ENCODE assay signal across 11 cellular contexts in genomic region chr16:2507052-2507678, GRCh38. TPM values are rescaled to one million over a fixed set of nuclear protein-coding genes. Genes with fewer than 3 reads are reported as not detected.
DNase-seq lines count a peak whose midpoint lies in the region; ATAC-seq and TF ChIP-seq lines count a peak whose summit lies in the region.
"Had no signal": no experiment of that assay in that cellular context is flagged by ENCODE, and none has a peak within 500 bp of the region (broad histone marks: within the 10 kb centered on the region; RNA-seq: fewer than 3 reads in every experiment).

No MANE protein-coding gene starts in this region.

- TF ChIP-seq CTCF in IMR-90 (conservative IDR thresholded peaks at IDR 0.05; ENCODE audit: low read depth, low read length) (no peak), esophagus muscularis mucosa (IDR thresholded peaks at IDR 0.05) (no peak)

- no peak overlapping the region for H4K5ac ChIP-seq in IMR-90 (ENCODE audit: low read depth, low read length)

- H3K27ac ChIP-seq in IMR-90 (ENCODE audit: insufficient read depth, low read length) (no peak overlapping the region), esophagus muscularis mucosa (replicated peaks in 1 of 4) (peak overlapping the region; percentile 17 to 56 (median 48)), thymus (ENCODE audit: low read depth) (peak overlapping the region; percentile 73)
- H3K27ac ChIP-seq: 22Rv1 had no signal

- no peak for TF ChIP-seq RAD21 in IMR-90 (IDR thresholded peaks at IDR 0.05; ENCODE audit: low read length)

- H3K4ac ChIP-seq in IMR-90 (ENCODE audit: low read depth, low read length) = no peak overlapping the region

- no peak overlapping the region for H2BK15ac ChIP-seq in IMR-90 (ENCODE audit: low read depth, low read length)

- 87% methylated on average over 14 of the region's 14 CpGs; no CpG with 5 or more reads in 1 of the 2 experiments for WGBS in IMR-90 (ENCODE audit: extremely low coverage in 2 of 2, insufficient read length in 1 of 2), 2 experiments
- 79% methylated on average over 12 of the region's 14 CpGs for WGBS in esophagus muscularis mucosa
- 30% methylated on average over 14 of the region's 14 CpGs for WGBS in thymus

- no TSS peak for BruUV-seq in IMR-90 (replicated peaks; lab: Mats Ljungman, UMichigan)

- no peak for TF ChIP-seq POLR2A in IMR-90 (IDR thresholded peaks at IDR 0.05; ENCODE audit: low read depth, low read length)
- peak; percentile 19 for TF ChIP-seq POLR2A in esophagus muscularis mucosa (IDR thresholded peaks at IDR 0.05; ENCODE audit: low read depth)

- no peaks in the 10 kb centered on the region for H3K9me3 ChIP-seq in IMR-90 (ENCODE audit: control insufficient read depth, insufficient read depth, low read length)
- H3K9me3 ChIP-seq in esophagus muscularis mucosa = no peaks in the 10 kb centered on the region
- H3K9me3 ChIP-seq in thymus (ENCODE audit: control insufficient read depth) = no peaks in the 10 kb centered on the region

- no peaks in the 10 kb centered on the region for H3K36me3 ChIP-seq in IMR-90 (ENCODE audit: control insufficient read depth, insufficient read depth, low read length)
- peaks cover 0 to 3% (median 0%) of the 10 kb centered on the region in 4 donors for H3K36me3 ChIP-seq in esophagus muscularis mucosa
- H3K36me3 ChIP-seq in thymus (ENCODE audit: control insufficient read depth, insufficient read depth) = no peaks in the 10 kb centered on the region

- H3K56ac ChIP-seq in IMR-90 (ENCODE audit: extremely low read depth, insufficient read depth, low read length) = no peak overlapping the region

- CTCF ChIA-PET in IMR-90 (lab: Yijun Ruan, JAX) = interaction anchor here (0.6 kb wide), 1 partner anchor 44 kb away, joined by 5 read pairs; no protein-coding TSS in a partner anchor

- no peak overlapping the region for H4K8ac ChIP-seq in IMR-90 (ENCODE audit: low read depth in 2 of 2, low read length in 2 of 2)

- H3K4me1 ChIP-seq in IMR-90 (ENCODE audit: control insufficient read depth, insufficient read depth, low read length) (peaks cover 12% of the 10 kb centered on the region), esophagus muscularis mucosa (peaks cover 8 to 23% (median 22%) of the 10 kb centered on the region in 4 donors), thymus (ENCODE audit: control insufficient read depth, insufficient read depth, low read length) (peaks cover 3% of the 10 kb centered on the region)

- no peak for DNase-seq in activated CD4-positive, CD25-positive, alpha-beta regulatory T cell (lab: John Stamatoyannopoulos, UW)
- DNase-seq in IMR-90 = no peak
- DNase-seq in esophagus muscularis mucosa (ENCODE audit: extremely low spot score) = no peak
- DNase-seq in COLO668 (lab: John Stamatoyannopoulos, UW; ENCODE audit: unreplicated experiment) = no peak
- no peak for DNase-seq in activated CD4-positive, CD25-positive, alpha-beta regulatory T cell treated with anti-CD3 and anti-CD28 coated beads, Interleukin-2, amount 50 U/mL, for 72 hours
- DNase-seq in A172 (ENCODE audit: low spot score) = no peak

- H2BK120ac ChIP-seq in IMR-90 (ENCODE audit: low read depth, low read length) = no peak overlapping the region

- POLR2A ChIA-PET in IMR-90 (lab: Charles Lee; ENCODE audit: unreplicated experiment) = no interaction called here

- no peak overlapping the region for H2BK5ac ChIP-seq in IMR-90 (ENCODE audit: low read depth, low read length, poor library complexity, severe bottlenecking)

- dilution Hi-C loops in IMR-90 (cut with HindIII; ENCODE audit: low sequenced_read_pairs, unreplicated experiment) = no loop called here

- peaks cover 3% of the 10 kb centered on the region; the same call in 1 of the 2 replicates for H3K9me1 ChIP-seq in IMR-90 (ENCODE audit: insufficient read depth, low read length)

- no peak overlapping the region for H3K4me2 ChIP-seq in IMR-90 (ENCODE audit: low read depth, low read length)

- H3K4me3 ChIP-seq in IMR-90 (ENCODE audit: insufficient read depth, low read depth, low read length) (no peak overlapping the region), esophagus muscularis mucosa (no peak overlapping the region), thymus (ENCODE audit: low read length) (no peak overlapping the region)

- no peak overlapping the region for H3K23ac ChIP-seq in IMR-90 (ENCODE audit: low read depth, low read length)

- H4K91ac ChIP-seq in IMR-90 (ENCODE audit: insufficient read depth, low read depth, low read length) = no peak overlapping the region

- H2AFZ ChIP-seq in IMR-90 (replicated peaks; ENCODE audit: low read length, poor library complexity) = no peak overlapping the region

- peak; percentile 39 to 43 for ATAC-seq in activated CD4-positive, CD25-positive, alpha-beta regulatory T cell treated with anti-CD3 and anti-CD28 coated beads, Interleukin-2, amount 50 U/mL, for 24 hours
- no peak for ATAC-seq in IMR-90 (ENCODE audit: low read depth)

- H3K27me3 ChIP-seq in IMR-90 (ENCODE audit: control insufficient read depth, insufficient read depth, low read length) = no peaks in the 10 kb centered on the region
- H3K27me3 ChIP-seq in esophagus muscularis mucosa = no peaks in the 10 kb centered on the region
- no peaks in the 10 kb centered on the region for H3K27me3 ChIP-seq in thymus (ENCODE audit: control insufficient read depth, insufficient read depth)

- H3K9ac ChIP-seq in IMR-90 (ENCODE audit: low read depth, low read length) = no peak overlapping the region

- no peak for TF ChIP-seq EP300 in esophagus muscularis mucosa (IDR thresholded peaks at IDR 0.05)

- no peak overlapping the region for H3K18ac ChIP-seq in IMR-90 (ENCODE audit: low read depth, low read length)

- H2AK9ac ChIP-seq in IMR-90 (replicated peaks; ENCODE audit: low read depth, low read length, poor library complexity) = peak overlapping the region; percentile 10

- no peak overlapping the region for H2AK5ac ChIP-seq in IMR-90 (ENCODE audit: low read depth, low read length)

- 0 out of 2 replicates have a peak, but pooled peaks cover 2% of the 10 kb centered on the region for H4K20me1 ChIP-seq in IMR-90 (ENCODE audit: insufficient read depth, low read length)

- in situ Hi-C loops in IMR-90 (cut with MboI; ENCODE audit: low sequenced_read_pairs) = loop anchor here (10.0 kb wide), 1 partner anchor 252 kb away; the partner anchor contains the start of gene ECI1

- H3K14ac ChIP-seq in IMR-90 (replicated peaks; ENCODE audit: low read depth, low read length) = no peak overlapping the region

- H2BK20ac ChIP-seq in IMR-90 (ENCODE audit: low read depth, low read length) = no peak overlapping the region

- intact Hi-C loops in IMR-90 (cut with micrococcal nuclease) (no loop called here), esophagus muscularis mucosa (cut with DNase I) (loop anchor here (10.0 kb wide), 1 partner anchor 242 kb away; the partner anchor contains the start of gene RNPS1)

- peaks cover 0 to 11% of the 10 kb centered on the region in 2 experiments; a peak in 1 of 4 replicates for H3K79me1 ChIP-seq in IMR-90 (ENCODE audit: low read depth in 1 of 2, low read length in 2 of 2)

TF ChIP-seq in IMR-90, 13 proteins besides CTCF, POLR2A, EP300 and RAD21:
- TF ChIP-seq CHD1 (IDR thresholded peaks at IDR 0.05; ENCODE audit: low read depth, low read length) = no peak
- TF ChIP-seq ELK1 (IDR thresholded peaks at IDR 0.05; ENCODE audit: borderline replicate concordance, low read depth, low read length) = no peak

RNA-seq across cellular contexts. Expression of gene ATP6V0C, which starts 6.6 kb away (rescaled TPM):
- total RNA-seq in IMR-90 (2012; rRNA removed) = 8.4 and 8.6 TPM in 2 replicates
- 107 and 108 TPM in 2 replicates for polyA plus RNA-seq in IMR-90 (2012; rRNA removed)
- 182 and 333 TPM in 2 replicates for polyA plus RNA-seq in IMR-90 (2012; cell fraction: cytosol; rRNA removed)
- 64.7 and 163 TPM in 2 replicates for polyA plus RNA-seq in IMR-90 (2012; cell fraction: nucleus; rRNA removed; ENCODE audit: low replicate concordance)
- total RNA-seq in esophagus muscularis mucosa = 10 to 100 TPM; 42.8 to 85.0 (median 69.0) TPM
- polyA plus RNA-seq in thymus = 103 TPM
- total RNA-seq in A172 (2014; rRNA removed; shearing (Covaris generic)) = 24.7 and 51.1 TPM in 2 replicates

RNA-seq across cellular contexts. Expression of gene AMDHD2, which starts 13.0 kb away (rescaled TPM):
- 10.0 and 10.6 TPM in 2 replicates for total RNA-seq in IMR-90 (2012; rRNA removed)
- polyA plus RNA-seq in IMR-90 (2012; rRNA removed) = 30.3 and 30.8 TPM in 2 replicates
- polyA plus RNA-seq in IMR-90 (2012; cell fraction: cytosol; rRNA removed) = 11.5 and 21.8 TPM in 2 replicates
- polyA plus RNA-seq in IMR-90 (2012; cell fraction: nucleus; rRNA removed; ENCODE audit: low replicate concordance) = 189 and 533 TPM in 2 replicates
- 10 to 100 TPM; 20.0 to 33.2 (median 26.4) TPM for total RNA-seq in esophagus muscularis mucosa
- polyA plus RNA-seq in thymus = 33.2 TPM
- total RNA-seq in A172 (2014; rRNA removed; shearing (Covaris generic)) = 71.3 and 76.8 TPM in 2 replicates

RNA-seq across cellular contexts. Expression of gene CEMP1, which starts 24.0 kb away (rescaled TPM):
- total RNA-seq in IMR-90 (2012; rRNA removed) (not detected in 2 replicates), esophagus muscularis mucosa (not detected)
- polyA plus RNA-seq in IMR-90 (2012; rRNA removed) (not detected in 2 replicates), thymus (1.2 TPM)
- not detected in 2 replicates for polyA plus RNA-seq in IMR-90 (2012; cell fraction: cytosol; rRNA removed)
- not detected in 2 replicates for polyA plus RNA-seq in IMR-90 (2012; cell fraction: nucleus; rRNA removed; ENCODE audit: low replicate concordance)
- total RNA-seq in A172 (2014; rRNA removed; shearing (Covaris generic)) = not detected in 2 replicates
- total RNA-seq: H1, renal cortical epithelial cell had no signal
- polyA plus RNA-seq: H1 had no signal

RNA-seq across cellular contexts. Expression of gene PDPK1, which starts 30.7 kb away (rescaled TPM):
- 10.6 and 11.4 TPM in 2 replicates for total RNA-seq in IMR-90 (2012; rRNA removed)
- polyA plus RNA-seq in IMR-90 (2012; rRNA removed) = 24.3 and 27.3 TPM in 2 replicates
- 10.6 and 12.5 TPM in 2 replicates for polyA plus RNA-seq in IMR-90 (2012; cell fraction: cytosol; rRNA removed)
- polyA plus RNA-seq in IMR-90 (2012; cell fraction: nucleus; rRNA removed; ENCODE audit: low replicate concordance) = 33.2 and 64.5 TPM in 2 replicates
- 10 to 100 TPM; 28.3 to 45.7 (median 35.0) TPM for total RNA-seq in esophagus muscularis mucosa
- 14.1 TPM for polyA plus RNA-seq in thymus
- 15.1 and 21.1 TPM in 2 replicates for total RNA-seq in A172 (2014; rRNA removed; shearing (Covaris generic))

RNA-seq across cellular contexts. Expression of gene TBC1D24, which starts 32.2 kb away (rescaled TPM):
- total RNA-seq in IMR-90 (2012; rRNA removed) (7.5 and 8.6 TPM in 2 replicates), esophagus muscularis mucosa (10 to 100 TPM in 2 of 4 donors, 1 to 10 TPM in 2; 7.0 to 14.1 (median 11.5) TPM)
- polyA plus RNA-seq in IMR-90 (2012; rRNA removed) (13.4 and 16.2 TPM in 2 replicates), thymus (3.7 TPM)
- polyA plus RNA-seq in IMR-90 (2012; cell fraction: cytosol; rRNA removed) = 6.5 and 11.7 TPM in 2 replicates
- 28.4 and 53.0 TPM in 2 replicates for polyA plus RNA-seq in IMR-90 (2012; cell fraction: nucleus; rRNA removed; ENCODE audit: low replicate concordance)
- 8.6 and 18.0 TPM in 2 replicates for total RNA-seq in A172 (2014; rRNA removed; shearing (Covaris generic))
